In the genomic region with DNA sequence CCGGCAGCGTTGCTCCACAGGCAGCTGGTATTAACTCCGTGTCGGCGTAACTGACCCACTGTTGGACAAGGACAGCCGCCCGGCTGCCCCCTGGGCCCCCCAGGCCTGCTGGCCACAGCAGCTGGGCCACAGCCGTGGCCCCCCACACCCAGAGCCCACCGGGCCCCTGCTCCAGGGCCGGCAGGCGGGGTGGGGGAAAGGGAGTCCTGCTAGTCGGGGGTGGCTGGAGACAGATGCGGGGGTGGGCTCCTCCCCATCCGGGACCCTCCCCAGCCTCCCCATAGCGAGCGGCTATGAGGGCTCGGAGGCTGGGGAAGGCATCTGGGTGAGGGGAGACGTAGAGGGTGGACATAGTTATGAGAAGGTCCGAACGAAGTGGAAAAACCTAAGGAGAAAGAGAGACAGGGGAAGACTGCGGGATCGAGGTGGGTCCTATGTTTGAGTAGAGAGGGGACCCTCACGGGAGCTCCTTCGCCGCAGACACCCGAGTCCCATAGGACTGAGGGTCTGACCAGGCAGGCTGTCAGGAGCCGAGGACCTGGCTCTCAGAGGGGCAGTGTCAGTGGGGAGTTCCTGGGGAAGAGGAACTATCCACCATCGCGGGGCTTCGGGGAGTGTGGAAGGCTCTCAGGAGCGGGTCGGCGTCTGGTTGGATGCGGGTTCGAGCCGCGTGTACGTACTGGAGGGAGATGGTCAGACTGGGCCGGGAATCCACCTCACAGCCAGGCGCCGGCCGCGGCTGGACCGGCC, we compare ENCODE assay signal across 1 cellular context.
TF ChIP-seq lines count a peak whose summit lies in the region.

No MANE protein-coding gene starts in this region.

TF ChIP-seq in K562, 482 proteins besides CTCF, POLR2A, EP300 and RAD21 (continued from another document and continues in another):
- TF ChIP-seq, protein P1, sequence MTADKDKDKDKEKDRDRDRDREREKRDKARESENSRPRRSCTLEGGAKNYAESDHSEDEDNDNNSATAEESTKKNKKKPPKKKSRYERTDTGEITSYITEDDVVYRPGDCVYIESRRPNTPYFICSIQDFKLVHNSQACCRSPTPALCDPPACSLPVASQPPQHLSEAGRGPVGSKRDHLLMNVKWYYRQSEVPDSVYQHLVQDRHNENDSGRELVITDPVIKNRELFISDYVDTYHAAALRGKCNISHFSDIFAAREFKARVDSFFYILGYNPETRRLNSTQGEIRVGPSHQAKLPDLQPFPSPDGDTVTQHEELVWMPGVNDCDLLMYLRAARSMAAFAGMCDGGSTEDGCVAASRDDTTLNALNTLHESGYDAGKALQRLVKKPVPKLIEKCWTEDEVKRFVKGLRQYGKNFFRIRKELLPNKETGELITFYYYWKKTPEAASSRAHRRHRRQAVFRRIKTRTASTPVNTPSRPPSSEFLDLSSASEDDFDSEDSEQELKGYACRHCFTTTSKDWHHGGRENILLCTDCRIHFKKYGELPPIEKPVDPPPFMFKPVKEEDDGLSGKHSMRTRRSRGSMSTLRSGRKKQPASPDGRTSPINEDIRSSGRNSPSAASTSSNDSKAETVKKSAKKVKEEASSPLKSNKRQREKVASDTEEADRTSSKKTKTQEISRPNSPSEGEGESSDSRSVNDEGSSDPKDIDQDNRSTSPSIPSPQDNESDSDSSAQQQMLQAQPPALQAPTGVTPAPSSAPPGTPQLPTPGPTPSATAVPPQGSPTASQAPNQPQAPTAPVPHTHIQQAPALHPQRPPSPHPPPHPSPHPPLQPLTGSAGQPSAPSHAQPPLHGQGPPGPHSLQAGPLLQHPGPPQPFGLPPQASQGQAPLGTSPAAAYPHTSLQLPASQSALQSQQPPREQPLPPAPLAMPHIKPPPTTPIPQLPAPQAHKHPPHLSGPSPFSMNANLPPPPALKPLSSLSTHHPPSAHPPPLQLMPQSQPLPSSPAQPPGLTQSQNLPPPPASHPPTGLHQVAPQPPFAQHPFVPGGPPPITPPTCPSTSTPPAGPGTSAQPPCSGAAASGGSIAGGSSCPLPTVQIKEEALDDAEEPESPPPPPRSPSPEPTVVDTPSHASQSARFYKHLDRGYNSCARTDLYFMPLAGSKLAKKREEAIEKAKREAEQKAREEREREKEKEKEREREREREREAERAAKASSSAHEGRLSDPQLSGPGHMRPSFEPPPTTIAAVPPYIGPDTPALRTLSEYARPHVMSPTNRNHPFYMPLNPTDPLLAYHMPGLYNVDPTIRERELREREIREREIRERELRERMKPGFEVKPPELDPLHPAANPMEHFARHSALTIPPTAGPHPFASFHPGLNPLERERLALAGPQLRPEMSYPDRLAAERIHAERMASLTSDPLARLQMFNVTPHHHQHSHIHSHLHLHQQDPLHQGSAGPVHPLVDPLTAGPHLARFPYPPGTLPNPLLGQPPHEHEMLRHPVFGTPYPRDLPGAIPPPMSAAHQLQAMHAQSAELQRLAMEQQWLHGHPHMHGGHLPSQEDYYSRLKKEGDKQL (CRISPR knock-in tag; IDR thresholded peaks at IDR 0.05; ENCODE audit: borderline replicate concordance): peak; percentile 74; the same call in 1 of the 2 replicates
- TF ChIP-seq ARNT (IDR thresholded peaks at IDR 0.05) (peak; percentile 34 to 60; a peak in 3 of 4 replicates), RBM22 (IDR thresholded peaks at IDR 0.05; ENCODE audit: low read depth, low read length, poor library complexity, severe bottlenecking) (peak; percentile 80), ZNF212 (CRISPR knock-in tag; IDR thresholded peaks at IDR 0.05) (peak; percentile 38; the same call in 1 of the 2 replicates), IFI16 (CRISPR knock-in tag; IDR thresholded peaks at IDR 0.05) (no peak), RBM39 (optimal IDR thresholded peaks at IDR 0.05; ENCODE audit: low read depth, low read length) (no peak), DPF2 (IDR thresholded peaks at IDR 0.05) (peak; percentile 17; the same call in 1 of the 2 replicates), CCAR2 (IDR thresholded peaks at IDR 0.05; ENCODE audit: low read depth, low read length) (no peak), NFXL1 (CRISPR knock-in tag; IDR thresholded peaks at IDR 0.05) (no peak), PHF21A (IDR thresholded peaks at IDR 0.05; ENCODE audit: borderline replicate concordance, low read depth) (peak; percentile 65; the same call in 1 of the 2 replicates), GATA2 (CRISPR knock-in tag; IDR thresholded peaks at IDR 0.05) (no peak; the same call in 1 of the 2 replicates), ESRRB (CRISPR knock-in tag; IDR thresholded peaks at IDR 0.05; ENCODE audit: borderline replicate concordance) (no peak)
- TF ChIP-seq, protein P2, sequence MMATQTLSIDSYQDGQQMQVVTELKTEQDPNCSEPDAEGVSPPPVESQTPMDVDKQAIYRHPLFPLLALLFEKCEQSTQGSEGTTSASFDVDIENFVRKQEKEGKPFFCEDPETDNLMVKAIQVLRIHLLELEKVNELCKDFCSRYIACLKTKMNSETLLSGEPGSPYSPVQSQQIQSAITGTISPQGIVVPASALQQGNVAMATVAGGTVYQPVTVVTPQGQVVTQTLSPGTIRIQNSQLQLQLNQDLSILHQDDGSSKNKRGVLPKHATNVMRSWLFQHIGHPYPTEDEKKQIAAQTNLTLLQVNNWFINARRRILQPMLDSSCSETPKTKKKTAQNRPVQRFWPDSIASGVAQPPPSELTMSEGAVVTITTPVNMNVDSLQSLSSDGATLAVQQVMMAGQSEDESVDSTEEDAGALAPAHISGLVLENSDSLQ (IDR thresholded peaks at IDR 0.05): peak; percentile 16; the same call in 1 of the 2 replicates
- TF ChIP-seq, protein P3, sequence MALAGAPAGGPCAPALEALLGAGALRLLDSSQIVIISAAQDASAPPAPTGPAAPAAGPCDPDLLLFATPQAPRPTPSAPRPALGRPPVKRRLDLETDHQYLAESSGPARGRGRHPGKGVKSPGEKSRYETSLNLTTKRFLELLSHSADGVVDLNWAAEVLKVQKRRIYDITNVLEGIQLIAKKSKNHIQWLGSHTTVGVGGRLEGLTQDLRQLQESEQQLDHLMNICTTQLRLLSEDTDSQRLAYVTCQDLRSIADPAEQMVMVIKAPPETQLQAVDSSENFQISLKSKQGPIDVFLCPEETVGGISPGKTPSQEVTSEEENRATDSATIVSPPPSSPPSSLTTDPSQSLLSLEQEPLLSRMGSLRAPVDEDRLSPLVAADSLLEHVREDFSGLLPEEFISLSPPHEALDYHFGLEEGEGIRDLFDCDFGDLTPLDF (CRISPR knock-in tag; IDR thresholded peaks at IDR 0.05): 0 out of 2 replicates have a peak, but pooled peaks have one; percentile 7
- TF ChIP-seq, protein P4, sequence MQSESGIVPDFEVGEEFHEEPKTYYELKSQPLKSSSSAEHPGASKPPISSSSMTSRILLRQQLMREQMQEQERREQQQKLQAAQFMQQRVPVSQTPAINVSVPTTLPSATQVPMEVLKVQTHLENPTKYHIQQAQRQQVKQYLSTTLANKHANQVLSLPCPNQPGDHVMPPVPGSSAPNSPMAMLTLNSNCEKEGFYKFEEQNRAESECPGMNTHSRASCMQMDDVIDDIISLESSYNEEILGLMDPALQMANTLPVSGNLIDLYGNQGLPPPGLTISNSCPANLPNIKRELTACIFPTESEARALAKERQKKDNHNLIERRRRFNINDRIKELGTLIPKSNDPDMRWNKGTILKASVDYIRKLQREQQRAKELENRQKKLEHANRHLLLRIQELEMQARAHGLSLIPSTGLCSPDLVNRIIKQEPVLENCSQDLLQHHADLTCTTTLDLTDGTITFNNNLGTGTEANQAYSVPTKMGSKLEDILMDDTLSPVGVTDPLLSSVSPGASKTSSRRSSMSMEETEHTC (IDR thresholded peaks at IDR 0.05): no peak
- TF ChIP-seq, protein P5, sequence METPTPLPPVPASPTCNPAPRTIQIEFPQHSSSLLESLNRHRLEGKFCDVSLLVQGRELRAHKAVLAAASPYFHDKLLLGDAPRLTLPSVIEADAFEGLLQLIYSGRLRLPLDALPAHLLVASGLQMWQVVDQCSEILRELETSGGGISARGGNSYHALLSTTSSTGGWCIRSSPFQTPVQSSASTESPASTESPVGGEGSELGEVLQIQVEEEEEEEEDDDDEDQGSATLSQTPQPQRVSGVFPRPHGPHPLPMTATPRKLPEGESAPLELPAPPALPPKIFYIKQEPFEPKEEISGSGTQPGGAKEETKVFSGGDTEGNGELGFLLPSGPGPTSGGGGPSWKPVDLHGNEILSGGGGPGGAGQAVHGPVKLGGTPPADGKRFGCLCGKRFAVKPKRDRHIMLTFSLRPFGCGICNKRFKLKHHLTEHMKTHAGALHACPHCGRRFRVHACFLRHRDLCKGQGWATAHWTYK (CRISPR knock-in tag; IDR thresholded peaks at IDR 0.05): peak; percentile 70; the same call in 1 of the 2 replicates
- TF ChIP-seq, protein P6, sequence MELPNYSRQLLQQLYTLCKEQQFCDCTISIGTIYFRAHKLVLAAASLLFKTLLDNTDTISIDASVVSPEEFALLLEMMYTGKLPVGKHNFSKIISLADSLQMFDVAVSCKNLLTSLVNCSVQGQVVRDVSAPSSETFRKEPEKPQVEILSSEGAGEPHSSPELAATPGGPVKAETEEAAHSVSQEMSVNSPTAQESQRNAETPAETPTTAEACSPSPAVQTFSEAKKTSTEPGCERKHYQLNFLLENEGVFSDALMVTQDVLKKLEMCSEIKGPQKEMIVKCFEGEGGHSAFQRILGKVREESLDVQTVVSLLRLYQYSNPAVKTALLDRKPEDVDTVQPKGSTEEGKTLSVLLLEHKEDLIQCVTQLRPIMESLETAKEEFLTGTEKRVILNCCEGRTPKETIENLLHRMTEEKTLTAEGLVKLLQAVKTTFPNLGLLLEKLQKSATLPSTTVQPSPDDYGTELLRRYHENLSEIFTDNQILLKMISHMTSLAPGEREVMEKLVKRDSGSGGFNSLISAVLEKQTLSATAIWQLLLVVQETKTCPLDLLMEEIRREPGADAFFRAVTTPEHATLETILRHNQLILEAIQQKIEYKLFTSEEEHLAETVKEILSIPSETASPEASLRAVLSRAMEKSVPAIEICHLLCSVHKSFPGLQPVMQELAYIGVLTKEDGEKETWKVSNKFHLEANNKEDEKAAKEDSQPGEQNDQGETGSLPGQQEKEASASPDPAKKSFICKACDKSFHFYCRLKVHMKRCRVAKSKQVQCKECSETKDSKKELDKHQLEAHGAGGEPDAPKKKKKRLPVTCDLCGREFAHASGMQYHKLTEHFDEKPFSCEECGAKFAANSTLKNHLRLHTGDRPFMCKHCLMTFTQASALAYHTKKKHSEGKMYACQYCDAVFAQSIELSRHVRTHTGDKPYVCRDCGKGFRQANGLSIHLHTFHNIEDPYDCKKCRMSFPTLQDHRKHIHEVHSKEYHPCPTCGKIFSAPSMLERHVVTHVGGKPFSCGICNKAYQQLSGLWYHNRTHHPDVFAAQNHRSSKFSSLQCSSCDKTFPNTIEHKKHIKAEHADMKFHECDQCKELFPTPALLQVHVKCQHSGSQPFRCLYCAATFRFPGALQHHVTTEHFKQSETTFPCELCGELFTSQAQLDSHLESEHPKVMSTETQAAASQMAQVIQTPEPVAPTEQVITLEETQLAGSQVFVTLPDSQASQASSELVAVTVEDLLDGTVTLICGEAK (IDR thresholded peaks at IDR 0.05): 0 out of 2 replicates have a peak, but pooled peaks have one; percentile 50
- TF ChIP-seq, protein P6 (CRISPR knock-in tag; IDR thresholded peaks at IDR 0.05): no peak
- TF ChIP-seq, protein P7, sequence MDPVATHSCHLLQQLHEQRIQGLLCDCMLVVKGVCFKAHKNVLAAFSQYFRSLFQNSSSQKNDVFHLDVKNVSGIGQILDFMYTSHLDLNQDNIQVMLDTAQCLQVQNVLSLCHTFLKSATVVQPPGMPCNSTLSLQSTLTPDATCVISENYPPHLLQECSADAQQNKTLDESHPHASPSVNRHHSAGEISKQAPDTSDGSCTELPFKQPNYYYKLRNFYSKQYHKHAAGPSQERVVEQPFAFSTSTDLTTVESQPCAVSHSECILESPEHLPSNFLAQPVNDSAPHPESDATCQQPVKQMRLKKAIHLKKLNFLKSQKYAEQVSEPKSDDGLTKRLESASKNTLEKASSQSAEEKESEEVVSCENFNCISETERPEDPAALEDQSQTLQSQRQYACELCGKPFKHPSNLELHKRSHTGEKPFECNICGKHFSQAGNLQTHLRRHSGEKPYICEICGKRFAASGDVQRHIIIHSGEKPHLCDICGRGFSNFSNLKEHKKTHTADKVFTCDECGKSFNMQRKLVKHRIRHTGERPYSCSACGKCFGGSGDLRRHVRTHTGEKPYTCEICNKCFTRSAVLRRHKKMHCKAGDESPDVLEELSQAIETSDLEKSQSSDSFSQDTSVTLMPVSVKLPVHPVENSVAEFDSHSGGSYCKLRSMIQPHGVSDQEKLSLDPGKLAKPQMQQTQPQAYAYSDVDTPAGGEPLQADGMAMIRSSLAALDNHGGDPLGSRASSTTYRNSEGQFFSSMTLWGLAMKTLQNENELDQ (CRISPR knock-in tag; IDR thresholded peaks at IDR 0.05; ENCODE audit: borderline replicate concordance): no peak
- TF ChIP-seq, protein P8, sequence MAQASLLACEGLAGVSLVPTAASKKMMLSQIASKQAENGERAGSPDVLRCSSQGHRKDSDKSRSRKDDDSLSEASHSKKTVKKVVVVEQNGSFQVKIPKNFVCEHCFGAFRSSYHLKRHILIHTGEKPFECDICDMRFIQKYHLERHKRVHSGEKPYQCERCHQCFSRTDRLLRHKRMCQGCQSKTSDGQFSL (CRISPR knock-in tag; IDR thresholded peaks at IDR 0.05): peak; percentile 44
- TF ChIP-seq, protein P8 (tag; IDR thresholded peaks at IDR 0.05): no peak
